Comparison of ENCODE assay signal across 14 cellular contexts in the genomic region with DNA sequence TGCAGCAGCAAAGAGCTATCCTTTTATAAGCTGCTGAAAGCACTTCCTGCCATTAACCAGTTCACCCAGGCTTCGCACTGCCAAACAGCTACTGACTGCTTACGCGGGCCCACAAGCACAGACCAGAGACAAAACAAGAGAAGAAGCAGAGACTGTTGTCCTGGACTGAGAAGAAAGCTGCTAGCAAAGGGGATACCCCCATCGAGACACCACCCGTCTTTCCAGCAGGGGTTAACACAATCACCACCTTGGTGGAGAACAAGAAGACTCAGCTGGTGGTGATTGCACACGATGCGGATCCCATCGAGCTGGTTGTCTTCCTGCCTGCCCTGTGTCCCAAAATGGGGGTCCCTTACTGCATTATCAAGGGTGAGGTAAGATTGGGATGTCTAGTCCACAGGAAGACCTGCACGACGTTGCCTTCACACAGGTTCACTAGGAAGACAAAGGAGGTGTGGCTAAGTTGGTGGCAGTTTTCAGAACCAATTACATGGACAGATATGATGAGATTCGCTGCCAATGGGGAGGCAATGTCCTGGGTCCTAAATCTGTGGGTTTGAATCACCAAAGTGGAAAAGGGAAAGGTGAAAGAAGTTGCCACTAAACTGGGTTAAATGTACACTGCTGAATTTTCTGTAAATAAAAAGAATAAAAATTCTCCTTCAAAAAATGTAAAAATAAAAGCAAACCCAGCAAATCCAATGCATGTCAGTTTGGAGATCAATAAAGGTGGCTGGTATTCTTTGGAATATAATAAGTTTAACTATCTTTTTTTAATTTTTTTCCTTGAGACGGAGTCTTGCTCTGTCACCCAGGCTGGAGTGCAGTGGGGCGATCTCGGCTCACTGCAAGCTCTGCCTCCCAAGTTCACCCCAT. TPM values are rescaled to one million over a fixed set of nuclear protein-coding genes. Genes with fewer than 3 reads are reported as not detected.
DNase-seq lines count a peak whose midpoint lies in the region; ATAC-seq and TF ChIP-seq lines count a peak whose summit lies in the region.
"Had no signal": no experiment of that assay in that cellular context is flagged by ENCODE, and none has a peak within 500 bp of the region (broad histone marks: within the 10 kb centered on the region; RNA-seq: fewer than 3 reads in every experiment).

No MANE protein-coding gene starts in this region.

- intact Hi-C loops in CD4-positive, alpha-beta T cell (cut with DNase I, micrococcal nuclease), result no loop called here
- intact Hi-C loops in colonic mucosa (cut with DNase I) (no loop called here), Right ventricle myocardium inferior (cut with DNase I) (no loop called here)

- H3K4me1 ChIP-seq in GM23338 (ENCODE audit: insufficient read depth) (peaks cover 12% of the 10 kb centered on the region), colonic mucosa (no peaks in the 10 kb centered on the region)

- no peaks in the 10 kb centered on the region for H3K27me3 ChIP-seq in CD4-positive, alpha-beta T cell (ENCODE audit: control insufficient read depth, insufficient read depth, low read length)
- H3K27me3 ChIP-seq in GM23338 (ENCODE audit: insufficient read depth) (peaks cover 11% of the 10 kb centered on the region; the same call in 1 of the 2 replicates), colonic mucosa (no peaks in the 10 kb centered on the region)
- H3K27me3 ChIP-seq: gastroesophageal sphincter had no signal

- no peak for ATAC-seq in CD4-positive, alpha-beta T cell (ENCODE audit: poor library complexity)
- ATAC-seq in GM23338 (no peak), Right ventricle myocardium inferior (no peak)
- no peak for ATAC-seq in naive thymus-derived CD8-positive, alpha-beta T cell

- H3K4me3 ChIP-seq in GM23338, result peak overlapping the region; percentile 76
- H3K4me3 ChIP-seq in colonic mucosa, result peak overlapping the region; percentile 54

- H3K9me2 ChIP-seq in GM23338 (ENCODE audit: insufficient read depth), result no peaks in the 10 kb centered on the region

- H3K9me3 Mint-ChIP-seq in CD4-positive, alpha-beta T cell, result no peaks in the 10 kb centered on the region
- H3K9me3 Mint-ChIP-seq in GM23338, result no peaks in the 10 kb centered on the region
- no peaks in the 10 kb centered on the region for H3K9me3 Mint-ChIP-seq in naive thymus-derived CD8-positive, alpha-beta T cell

- POLR2A ChIA-PET in CD4-positive, alpha-beta T cell (lab: Charles Lee), result interaction anchor here (1.3 kb wide), 1 partner anchor 18 kb away, joined by 3 read pairs; no protein-coding TSS in a partner anchor
- POLR2A ChIA-PET in naive thymus-derived CD8-positive, alpha-beta T cell (lab: Charles Lee), result no interaction called here

- H3K27ac Mint-ChIP-seq in CD4-positive, alpha-beta T cell, result no peak overlapping the region
- H3K27ac Mint-ChIP-seq in GM23338, result no peak overlapping the region
- peak overlapping the region in 4 of 10 donors; percentile 6 to 48 (median 36) for H3K27ac Mint-ChIP-seq in naive thymus-derived CD8-positive, alpha-beta T cell

- peak overlapping the region; percentile 90 for H3K4me2 ChIP-seq in GM23338

- no peak overlapping the region for H3K27ac ChIP-seq in CD4-positive, alpha-beta T cell (ENCODE audit: low read depth, low read length)
- H3K27ac ChIP-seq in GM23338 (ENCODE audit: low read depth) (no peak overlapping the region), colonic mucosa (peak overlapping the region; percentile 87)

- no peaks in the 10 kb centered on the region for H3K9me3 ChIP-seq in CD4-positive, alpha-beta T cell (ENCODE audit: control insufficient read depth, low read length)
- no peaks in the 10 kb centered on the region for H3K9me3 ChIP-seq in colonic mucosa
- H3K9me3 ChIP-seq: gastroesophageal sphincter had no signal

- no peaks in the 10 kb centered on the region for H3K27me3 Mint-ChIP-seq in CD4-positive, alpha-beta T cell
- H3K27me3 Mint-ChIP-seq in GM23338 (ENCODE audit: insufficient read depth, low read depth, poor library complexity), result peaks cover 8% of the 10 kb centered on the region
- no peaks in the 10 kb centered on the region for H3K27me3 Mint-ChIP-seq in naive thymus-derived CD8-positive, alpha-beta T cell

- H3F3A ChIP-seq in GM23338 (replicated peaks; ENCODE audit: low read depth), result no peaks in the 10 kb centered on the region

- H3K79me2 ChIP-seq in GM23338 (replicated peaks; ENCODE audit: insufficient read depth), result no peaks in the 10 kb centered on the region

- peaks cover 20% of the 10 kb centered on the region for H3K4me1 Mint-ChIP-seq in CD4-positive, alpha-beta T cell (ENCODE audit: low read depth)
- peaks cover 20% of the 10 kb centered on the region for H3K4me1 Mint-ChIP-seq in GM23338
- peaks cover 10 to 22% (median 18%) of the 10 kb centered on the region in 4 donors for H3K4me1 Mint-ChIP-seq in naive thymus-derived CD8-positive, alpha-beta T cell

- no peak for TF ChIP-seq CTCF in CD4-positive, alpha-beta T cell (IDR thresholded peaks at IDR 0.05)
- TF ChIP-seq CTCF in GM23338 (conservative IDR thresholded peaks at IDR 0.05; ENCODE audit: low read depth in 2 of 2) (no peak), colonic mucosa (IDR thresholded peaks at IDR 0.05) (no peak)

- CTCF ChIA-PET in CD4-positive, alpha-beta T cell (lab: Charles Lee), result interaction anchor here (4.6 kb wide), 1 partner anchor 19 kb away, joined by 26 read pairs; a partner anchor contains a TSS

- H4K20me1 ChIP-seq in GM23338 (replicated peaks; ENCODE audit: insufficient read depth), result no peaks in the 10 kb centered on the region

- H2AFZ ChIP-seq in GM23338, result peak overlapping the region; percentile 97

- H3K36me3 ChIP-seq in GM23338 (ENCODE audit: insufficient read depth) (no peaks in the 10 kb centered on the region), colonic mucosa (no peaks in the 10 kb centered on the region)
- H3K36me3 ChIP-seq: gastroesophageal sphincter had no signal

- no peak overlapping the region for H3K9ac ChIP-seq in colonic mucosa (ENCODE audit: low read depth in 2 of 2, low read length in 2 of 2)

- no peak for DNase-seq in CD4-positive, alpha-beta T cell
- DNase-seq in GM23338 (ENCODE audit: low spot score) (peak; percentile 34), colonic mucosa (no peak), CD1c-positive myeloid dendritic cell (ENCODE audit: extremely low spot score) (no peak), Right ventricle myocardium inferior (ENCODE audit: missing footprints) (no peak), DMS53 (lab: John Stamatoyannopoulos, UW) (no peak)
- no peak for DNase-seq in naive thymus-derived CD8-positive, alpha-beta T cell
- DNase-seq in stimulated activated naive CD4-positive, alpha-beta T cell (lab: John Stamatoyannopoulos, UW), result no peak
- DNase-seq: activated CD4-positive, alpha-beta T cell treated with anti-CD3 and anti-CD28 coated beads for 1 hour; activated T-cell treated with anti-CD3 and anti-CD28 coated beads, Interleukin-2, amount 50 U/mL, for 1 hour; kidney glomerular epithelial cell; NCI-H1417 treated with DMSO at 0.1 percent for 48 hours; stimulated activated naive CD4-positive, alpha-beta T cell treated with Interleukin-2 at 50 U/mL for 16 hours had no signal

- peak overlapping the region; percentile 78 for H3K4me3 Mint-ChIP-seq in CD4-positive, alpha-beta T cell
- peak overlapping the region; percentile 30; the same call in 2 of the 3 replicates for H3K4me3 Mint-ChIP-seq in GM23338
- peak overlapping the region in 9 of 10 donors; percentile 12 to 79 (median 53) for H3K4me3 Mint-ChIP-seq in naive thymus-derived CD8-positive, alpha-beta T cell

- H3K36me3 Mint-ChIP-seq in CD4-positive, alpha-beta T cell (ENCODE audit: low read depth), result no peaks in the 10 kb centered on the region
- H3K36me3 Mint-ChIP-seq in GM23338 (ENCODE audit: low read depth), result no peaks in the 10 kb centered on the region
- H3K36me3 Mint-ChIP-seq in naive thymus-derived CD8-positive, alpha-beta T cell, result no peaks in the 10 kb centered on the region

TF ChIP-seq in GM23338, 12 proteins besides CTCF, POLR2A, EP300 and RAD21 (continues in another document):
- TF ChIP-seq NANOG (IDR thresholded peaks at IDR 0.05; ENCODE audit: borderline replicate concordance), result no peak
- TF ChIP-seq, protein P1, sequence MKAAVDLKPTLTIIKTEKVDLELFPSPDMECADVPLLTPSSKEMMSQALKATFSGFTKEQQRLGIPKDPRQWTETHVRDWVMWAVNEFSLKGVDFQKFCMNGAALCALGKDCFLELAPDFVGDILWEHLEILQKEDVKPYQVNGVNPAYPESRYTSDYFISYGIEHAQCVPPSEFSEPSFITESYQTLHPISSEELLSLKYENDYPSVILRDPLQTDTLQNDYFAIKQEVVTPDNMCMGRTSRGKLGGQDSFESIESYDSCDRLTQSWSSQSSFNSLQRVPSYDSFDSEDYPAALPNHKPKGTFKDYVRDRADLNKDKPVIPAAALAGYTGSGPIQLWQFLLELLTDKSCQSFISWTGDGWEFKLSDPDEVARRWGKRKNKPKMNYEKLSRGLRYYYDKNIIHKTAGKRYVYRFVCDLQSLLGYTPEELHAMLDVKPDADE (IDR thresholded peaks at IDR 0.05), result no peak

RNA-seq across cellular contexts. Expression of a gene that starts 1.2 kb away (rescaled TPM):
- total RNA-seq in CD4-positive, alpha-beta T cell, result under 1 TPM; 0.41 to 0.67 TPM
- total RNA-seq in GM23338 (2014; rRNA removed; shearing (Covaris generic)), result 0.35 and 0.73 TPM in 2 replicates
- 0.54 and 0.84 TPM in 2 replicates for polyA plus RNA-seq in GM23338 (2016; fragmentation: Nextera tagmentation; extraction: Ambion mirVana)
- total RNA-seq in colonic mucosa (10 to 100 TPM; 22.9 to 65.6 TPM), Right ventricle myocardium inferior (8.2 TPM)
- 1 to 10 TPM in 1 of 2 experiments, under 1 TPM in 1; 0.91 to 1.2 TPM for total RNA-seq in naive thymus-derived CD8-positive, alpha-beta T cell
- under 1 TPM; 0.16 to 0.43 (median 0.22) TPM for polyA plus RNA-seq in naive thymus-derived CD8-positive, alpha-beta T cell

RNA-seq across cellular contexts. Expression of a gene that starts 18.5 kb away (rescaled TPM):
- 10 to 100 TPM; 22.0 to 22.8 TPM for total RNA-seq in CD4-positive, alpha-beta T cell
- 43.9 and 51.6 TPM in 2 replicates for total RNA-seq in GM23338 (2014; rRNA removed; shearing (Covaris generic))
- 25.4 and 29.8 TPM in 2 replicates for polyA plus RNA-seq in GM23338 (2016; fragmentation: Nextera tagmentation; extraction: Ambion mirVana)
- total RNA-seq in colonic mucosa, result 10 to 100 TPM; 34.7 to 40.7 TPM
- 10 to 100 TPM; 36.3 to 38.5 TPM for total RNA-seq in naive thymus-derived CD8-positive, alpha-beta T cell
- polyA plus RNA-seq in naive thymus-derived CD8-positive, alpha-beta T cell, result 10 to 100 TPM; 17.6 to 25.5 (median 21.9) TPM
- 8.3 TPM for total RNA-seq in Right ventricle myocardium inferior

RNA-seq across cellular contexts. Expression of a gene that starts 51.7 kb away (rescaled TPM):
- total RNA-seq in CD4-positive, alpha-beta T cell, result 1 to 10 TPM; 7.4 to 9.6 TPM
- 27.3 and 32.2 TPM in 2 replicates for total RNA-seq in GM23338 (2014; rRNA removed; shearing (Covaris generic))
- 14.3 and 15.9 TPM in 2 replicates for polyA plus RNA-seq in GM23338 (2016; fragmentation: Nextera tagmentation; extraction: Ambion mirVana)
- total RNA-seq in colonic mucosa (10 to 100 TPM; 11.3 to 22.5 TPM), Right ventricle myocardium inferior (42.0 TPM)
- total RNA-seq in naive thymus-derived CD8-positive, alpha-beta T cell, result 10 to 100 TPM; 19.5 to 20.2 TPM
- polyA plus RNA-seq in naive thymus-derived CD8-positive, alpha-beta T cell, result 1 to 10 TPM; 2.3 to 4.3 (median 2.4) TPM
